In genomic region chr20:43352996-43353395, GRCh38 we compare ENCODE assay signal across 35 cellular contexts.
"Had no signal": no experiment of that assay in that cellular context is flagged by ENCODE, and none has a peak within 500 bp of the region (broad histone marks: within the 10 kb centered on the region; RNA-seq: fewer than 3 reads in every experiment).

No MANE protein-coding gene starts in this region.

- H3K36me3 ChIP-seq: MG63 had no signal

- DNase-seq: Karpas-422, Kasumi-1, MG63, MM.1S, MV-4-11, NCI-H1048, NCI-H1092, NCI-H1092 treated with DMSO at 0.1 percent for 48 hours, NCI-H1105, NCI-H1105 treated with DMSO at 0.1 percent for 48 hours, NCI-H1417, NCI-H1417 treated with DMSO at 0.1 percent for 48 hours, NCI-H1436, NCI-H1436 treated with DMSO at 0.1 percent for 48 hours, NCI-H146, NCI-H1694, NCI-H1694 treated with DMSO at 0.1 percent for 48 hours, NCI-H187, NCI-H187 treated with DMSO at 0.1 percent for 48 hours, NCI-H1930, NCI-H2029, NCI-H2029 treated with DMSO at 0.1 percent for 48 hours, NCI-H2081, NCI-H2081 treated with DMSO at 0.1 percent for 48 hours, NCI-H2107, NCI-H2171, NCI-H2171 treated with DMSO at 0.1 percent for 48 hours, NCI-H2227 treated with DMSO at 0.1 percent for 48 hours, NCI-H226, NCI-H345, NCI-H446, NCI-H446 treated with DMSO at 0.1 percent for 48 hours, NCI-H510A, NCI-H510A treated with DMSO at 0.1 percent for 48 hours had no signal

- H3K9me3 ChIP-seq: MG63 had no signal

- H3K9ac ChIP-seq: KMS-11 had no signal

- H3K4me2 ChIP-seq: KMS-11 had no signal

- H3K4me3 ChIP-seq: MG63 had no signal

- H3K27ac ChIP-seq: KMS-11 had no signal
